12 cellular contexts compared by ENCODE assay signal in genomic region chr4:7968262-7968896, GRCh38. TPM values are rescaled to one million over a fixed set of nuclear protein-coding genes. Genes with fewer than 3 reads are reported as not detected.
DNase-seq lines count a peak whose midpoint lies in the region; ATAC-seq, FAIRE-seq and TF ChIP-seq lines count a peak whose summit lies in the region.
"Had no signal": no experiment of that assay in that cellular context is flagged by ENCODE, and none has a peak within 500 bp of the region (broad histone marks: within the 10 kb centered on the region; RNA-seq: fewer than 3 reads in every experiment).

No MANE protein-coding gene starts in this region.

- H3K27me3 ChIP-seq in muscle layer of colon (ENCODE audit: control insufficient read depth in 1 of 2, insufficient read depth in 2 of 2, low read length in 2 of 2) = no peaks in the 10 kb centered on the region
- H3K27me3 ChIP-seq in upper lobe of right lung = no peaks in the 10 kb centered on the region
- H3K27me3 ChIP-seq: foreskin keratinocyte had no signal

- TF ChIP-seq CTCF in brain (conservative IDR thresholded peaks at IDR 0.05) = no peak
- no peak for TF ChIP-seq CTCF in upper lobe of right lung (IDR thresholded peaks at IDR 0.05)

- DNase-seq in left cardiac atrium = peak; percentile 50
- DNase-seq in cardiac septum (ENCODE audit: low spot score) = no peak
- no peak for DNase-seq in upper lobe of right lung
- DNase-seq in NCI-H187 treated with DMSO at 0.1 percent for 48 hours (lab: John Stamatoyannopoulos, UW) = no peak
- no peak for DNase-seq in RCC 7860 (ENCODE audit: low spot score)
- DNase-seq in hepatic stellate cell (ENCODE audit: low spot score) = no peak
- DNase-seq: activated gamma-delta T cell treated with Interleukin-2 at 50 U/mL for 16 hours, foreskin keratinocyte had no signal

- peak overlapping the region; percentile 54 to 80 (median 69) for H3K27ac Mint-ChIP-seq in brain

- H3K9me3 Mint-ChIP-seq in brain = peaks cover 0 to 5% (median 0%) of the 10 kb centered on the region in 5 experiments

- no peaks in the 10 kb centered on the region for H3K27me3 Mint-ChIP-seq in brain

- no peaks in the 10 kb centered on the region for H3K9me3 ChIP-seq in muscle layer of colon (ENCODE audit: low read length)
- H3K9me3 ChIP-seq in upper lobe of right lung = no peaks in the 10 kb centered on the region

- ATAC-seq in left cardiac atrium = no peak
- ATAC-seq in upper lobe of right lung = no peak
- ATAC-seq: foreskin keratinocyte had no signal

- H3K36me3 ChIP-seq in muscle layer of colon (ENCODE audit: insufficient read depth, low read length) = no peaks in the 10 kb centered on the region
- H3K36me3 ChIP-seq in upper lobe of right lung = no peaks in the 10 kb centered on the region

- no peaks in the 10 kb centered on the region for H3K36me3 Mint-ChIP-seq in brain

- FAIRE-seq in RCC 7860 (lab: Jason Lieb, UNC) = no peak

- no peak overlapping the region for H3K4me3 ChIP-seq in muscle layer of colon (ENCODE audit: low read depth in 1 of 2, low read length in 2 of 2)
- no peak overlapping the region for H3K4me3 ChIP-seq in upper lobe of right lung
- H3K4me3 ChIP-seq: coronary artery, lung had no signal

- peak overlapping the region in 1 of 5 experiments; percentile 5 for H3K4me3 Mint-ChIP-seq in brain

- intact Hi-C loops in left cardiac atrium (cut with DNase I) = no loop called here
- intact Hi-C loops in cardiac septum (cut with DNase I) = no loop called here
- intact Hi-C loops in upper lobe of right lung (cut with DNase I) = no loop called here

- H3K27ac ChIP-seq in muscle layer of colon (ENCODE audit: low read depth, low read length) (peak overlapping the region; percentile 42), upper lobe of right lung (peak overlapping the region; percentile 82)
- H3K27ac ChIP-seq: foreskin keratinocyte had no signal

- H3K9ac ChIP-seq in muscle layer of colon (ENCODE audit: low read length) = peak overlapping the region; percentile 6

- H3K4me1 Mint-ChIP-seq in brain = peaks cover 50% of the 10 kb centered on the region

- H3K4me1 ChIP-seq in muscle layer of colon (ENCODE audit: insufficient read depth, low read length) (peaks cover 38% of the 10 kb centered on the region), upper lobe of right lung (peaks cover 50% of the 10 kb centered on the region)

RNA-seq across cellular contexts. Expression of gene AFAP1, which starts 28.7 kb away (rescaled TPM):
- total RNA-seq in left cardiac atrium (10 to 100 TPM; 19.6 to 33.3 TPM), cardiac septum (8.7 TPM), upper lobe of right lung (28.7 TPM)
- 15.3 TPM for polyA plus RNA-seq in brain (ENCODE audit: insufficient read depth, low read depth, low replicate concordance)
